ENCODE assay signal across 24 cellular contexts in genomic region chr3:20078194-20078709, GRCh38. TPM values are rescaled to one million over a fixed set of nuclear protein-coding genes. Genes with fewer than 3 reads are reported as not detected.
DNase-seq lines count a peak whose midpoint lies in the region; ATAC-seq lines count a peak whose summit lies in the region.
"Had no signal": no experiment of that assay in that cellular context is flagged by ENCODE, and none has a peak within 500 bp of the region (broad histone marks: within the 10 kb centered on the region; RNA-seq: fewer than 3 reads in every experiment).

No MANE protein-coding gene starts in this region.

- peaks cover 4 to 6% of the 10 kb centered on the region in 2 experiments for H3K4me1 ChIP-seq in trophoblast cell (ENCODE audit: control insufficient read depth in 1 of 2, insufficient read depth in 2 of 2, low read length in 2 of 2)
- H3K4me1 ChIP-seq: colonic mucosa had no signal

- no peaks in the 10 kb centered on the region for H3K27me3 Mint-ChIP-seq in central memory CD8-positive, alpha-beta T cell
- no peaks in the 10 kb centered on the region for H3K27me3 Mint-ChIP-seq in activated T-cell treated with anti-CD3 and anti-CD28 coated beads, Interleukin-2, amount 50 U/mL, for 4 hours (ENCODE audit: low read depth)
- H3K27me3 Mint-ChIP-seq: CD4-positive, alpha-beta memory T cell; IgD-negative memory B cell had no signal

- no peak overlapping the region for H3K4me3 ChIP-seq in trophoblast cell (ENCODE audit: low read depth, low read length)
- H3K4me3 ChIP-seq: colonic mucosa, esophagus squamous epithelium, GM23338, Peyer's patch, psoas muscle, SJSA1 had no signal

- no peak overlapping the region for H3K9ac ChIP-seq in trophoblast cell (ENCODE audit: low read length)

- no peak overlapping the region for H4K91ac ChIP-seq in trophoblast cell (ENCODE audit: low read depth, low read length)

- WGBS in trophoblast cell (ENCODE audit: extremely low coverage, insufficient coverage, insufficient read length) = no CpG with 5 or more reads among the region's 9 CpGs

- H3K14ac ChIP-seq in trophoblast cell (ENCODE audit: low read length) = no peak overlapping the region

- no peak overlapping the region for H3K18ac ChIP-seq in trophoblast cell (ENCODE audit: low read length)

- H3K4ac ChIP-seq in trophoblast cell (ENCODE audit: low read depth, low read length) = no peak overlapping the region

- H3K36me3 Mint-ChIP-seq in central memory CD8-positive, alpha-beta T cell (ENCODE audit: insufficient read depth) = peaks cover 15% of the 10 kb centered on the region
- peaks cover 19% of the 10 kb centered on the region for H3K36me3 Mint-ChIP-seq in activated T-cell treated with anti-CD3 and anti-CD28 coated beads, Interleukin-2, amount 50 U/mL, for 4 hours (ENCODE audit: insufficient read depth)

- H4K12ac ChIP-seq in trophoblast cell (ENCODE audit: low read depth, low read length) = no peak overlapping the region

- H3K27ac Mint-ChIP-seq in central memory CD8-positive, alpha-beta T cell (ENCODE audit: low read depth) = peak overlapping the region; percentile 73
- H3K27ac Mint-ChIP-seq: activated CD8-positive, alpha-beta T cell treated with anti-CD3 and anti-CD28 coated beads, Interleukin-2, amount 10 ng/mL, durations not matched to agents 7 days and 5 days; CD4-positive, alpha-beta memory T cell; endodermal cell; GM23338; IgD-negative memory B cell had no signal

- H3K4me2 ChIP-seq in trophoblast cell (ENCODE audit: low read length) = no peak overlapping the region
- H3K4me2 ChIP-seq: GM23338 had no signal

- peak; percentile 21 for DNase-seq in NCI-H345 (lab: John Stamatoyannopoulos, UW)
- DNase-seq in NCI-H345 treated with DMSO at 0.1 percent for 48 hours (lab: John Stamatoyannopoulos, UW; ENCODE audit: unreplicated experiment) = no peak
- DNase-seq in NCI-H526 (lab: John Stamatoyannopoulos, UW) = peak; percentile 62 to 77
- DNase-seq in central memory CD8-positive, alpha-beta T cell (ENCODE audit: low spot score in 2 of 2) = no peak
- DNase-seq in trophoblast cell = no peak
- no peak for DNase-seq in RPMI8226
- DNase-seq in activated T-cell treated with anti-CD3 and anti-CD28 coated beads, Interleukin-2, amount 50 U/mL, for 4 hours = no peak
- DNase-seq: activated CD4-positive, CD25-positive, alpha-beta regulatory T cell treated with anti-CD3 and anti-CD28 coated beads, Interleukin-2, amount 50 U/mL, for 72 hours; activated CD8-positive, alpha-beta T cell treated with anti-CD3 and anti-CD28 coated beads, Interleukin-2, amount 10 ng/mL, durations not matched to agents 7 days and 5 days; CD4-positive, alpha-beta memory T cell; colonic mucosa; DMS 273 treated with DMSO at 0.1 percent for 48 hours; endodermal cell; esophagus squamous epithelium; NCI-H1436 treated with DMSO at 0.1 percent for 48 hours; NK-92 treated with Interleukin-12 subunit alpha and Interleukin-12 subunit beta, amount 100 ng/mL, for 24 hours; Peyer's patch; psoas muscle; T-helper 1 cell had no signal

- H3K27me3 ChIP-seq in trophoblast cell (ENCODE audit: insufficient read depth, low read length) = no peaks in the 10 kb centered on the region
- H3K27me3 ChIP-seq: colonic mucosa, esophagus squamous epithelium, neutrophil, Peyer's patch, SJSA1 had no signal

- no peaks in the 10 kb centered on the region for H3K79me2 ChIP-seq in trophoblast cell (ENCODE audit: control insufficient read depth, insufficient read depth, low read length, poor library complexity)

- no peaks in the 10 kb centered on the region for H3K9me3 Mint-ChIP-seq in central memory CD8-positive, alpha-beta T cell
- no peaks in the 10 kb centered on the region for H3K9me3 Mint-ChIP-seq in activated T-cell treated with anti-CD3 and anti-CD28 coated beads, Interleukin-2, amount 50 U/mL, for 4 hours
- H3K9me3 Mint-ChIP-seq: CD4-positive, alpha-beta memory T cell; endodermal cell; GM23338; IgD-negative memory B cell had no signal

- no peak overlapping the region for H3K27ac ChIP-seq in trophoblast cell (ENCODE audit: low read depth, low read length)
- H3K27ac ChIP-seq: colonic mucosa, esophagus squamous epithelium, neutrophil, Peyer's patch, psoas muscle, SJSA1 had no signal

- no peak overlapping the region for H3K23ac ChIP-seq in trophoblast cell (ENCODE audit: low read length)

- H2BK120ac ChIP-seq in trophoblast cell (ENCODE audit: insufficient read depth, low read length, poor library complexity) = peak overlapping the region; percentile 11

- H3K4me1 Mint-ChIP-seq in central memory CD8-positive, alpha-beta T cell = peaks cover 25% of the 10 kb centered on the region
- peaks cover 25% of the 10 kb centered on the region for H3K4me1 Mint-ChIP-seq in activated T-cell treated with anti-CD3 and anti-CD28 coated beads, Interleukin-2, amount 50 U/mL, for 4 hours (ENCODE audit: low read depth)

- no peak overlapping the region for H3K4me3 Mint-ChIP-seq in central memory CD8-positive, alpha-beta T cell
- no peak overlapping the region for H3K4me3 Mint-ChIP-seq in activated T-cell treated with anti-CD3 and anti-CD28 coated beads, Interleukin-2, amount 50 U/mL, for 4 hours
- H3K4me3 Mint-ChIP-seq: activated CD8-positive, alpha-beta T cell treated with anti-CD3 and anti-CD28 coated beads, Interleukin-2, amount 10 ng/mL, durations not matched to agents 7 days and 5 days; CD4-positive, alpha-beta memory T cell; endodermal cell; GM23338; IgD-negative memory B cell had no signal

- ATAC-seq in central memory CD8-positive, alpha-beta T cell (replicated peaks; ENCODE audit: extremely low read depth, poor library complexity, severe bottlenecking) = no peak
- ATAC-seq in activated T-cell treated with anti-CD3 and anti-CD28 coated beads, Interleukin-2, amount 50 U/mL, for 4 hours = no peak
- no peak for ATAC-seq in GM21576 (IDR thresholded peaks at IDR 0.05; ENCODE audit: unreplicated experiment)
- ATAC-seq: activated CD8-positive, alpha-beta T cell treated with anti-CD3 and anti-CD28 coated beads, Interleukin-2, amount 10 ng/mL, durations not matched to agents 7 days and 5 days; GM23338; psoas muscle had no signal

- no peaks in the 10 kb centered on the region for H3K9me3 ChIP-seq in trophoblast cell (ENCODE audit: insufficient read depth, low read depth, low read length)
- H3K9me3 ChIP-seq: colonic mucosa, esophagus squamous epithelium, neutrophil, Peyer's patch, psoas muscle, SJSA1 had no signal

- H2AK5ac ChIP-seq in trophoblast cell (ENCODE audit: low read length) = no peak overlapping the region

- H2BK12ac ChIP-seq in trophoblast cell (ENCODE audit: low read length) = no peak overlapping the region

- H3K36me3 ChIP-seq in trophoblast cell (ENCODE audit: control insufficient read depth in 1 of 2, insufficient read depth in 2 of 2, low read length in 2 of 2) = peaks cover 1 to 3% of the 10 kb centered on the region in 2 experiments
- H3K36me3 ChIP-seq: colonic mucosa, Peyer's patch, SJSA1 had no signal

- H3K79me1 ChIP-seq in trophoblast cell (ENCODE audit: low read length) = peaks cover 7% of the 10 kb centered on the region

- H4K8ac ChIP-seq in trophoblast cell (ENCODE audit: low read depth, low read length) = no peak overlapping the region

- no peak overlapping the region for H2AFZ ChIP-seq in trophoblast cell (ENCODE audit: insufficient read depth, low read length, poor library complexity)
- H2AFZ ChIP-seq: GM23338 had no signal

- H2BK5ac ChIP-seq in trophoblast cell (ENCODE audit: low read depth, low read length, poor library complexity) = no peak overlapping the region

RNA-seq across cellular contexts. Expression of gene KAT2B, which starts 38.0 kb away (rescaled TPM):
- 16.7 and 17.5 TPM in 2 replicates for polyA plus RNA-seq in trophoblast cell (2013)
- total RNA-seq in activated T-cell treated with anti-CD3 and anti-CD28 coated beads, Interleukin-2, amount 50 U/mL, for 4 hours = 10 to 100 TPM; 11.5 to 28.0 (median 18.9) TPM

Comparison
In these comparisons a context has a peak if more than half of its experiments do, and no peak if none do; other contexts are left out.
1. DNase-seq: peak in NCI-H345 (single experiment) and NCI-H526 (2 of 2); none in NCI-H345 treated with DMSO at 0.1 percent for 48 hours (single experiment), central memory CD8-positive, alpha-beta T cell (0 of 2), trophoblast cell (0 of 2), RPMI8226 (single experiment) and activated T-cell treated with anti-CD3 and anti-CD28 coated beads, Interleukin-2, amount 50 U/mL, for 4 hours (single experiment).